12 cellular contexts compared by ENCODE assay signal in genomic region chr5:139619861-139620260, GRCh38.
"Had no signal": no experiment of that assay in that cellular context is flagged by ENCODE, and none has a peak within 500 bp of the region (broad histone marks: within the 10 kb centered on the region; RNA-seq: fewer than 3 reads in every experiment).

No MANE protein-coding gene starts in this region.

- ATAC-seq: gastrocnemius medialis, heart right ventricle, left cardiac atrium, lower lobe of right lung, pancreas had no signal

- H3K4me3 ChIP-seq: dorsolateral prefrontal cortex, gastrocnemius medialis, heart right ventricle, lower lobe of right lung, pancreas, sigmoid colon, spleen had no signal

- DNase-seq: activated CD4-positive, alpha-beta T cell treated with anti-CD3 and anti-CD28 coated beads, Interleukin-2, amount 50 U/mL, for 4 hours; activated CD4-positive, CD25-positive, alpha-beta regulatory T cell; dorsolateral prefrontal cortex; erythroblast; gastrocnemius medialis; heart right ventricle; left cardiac atrium; lower lobe of right lung; pancreas; sigmoid colon; spleen had no signal

- H3K4me1 ChIP-seq: gastrocnemius medialis, lower lobe of right lung, pancreas, spleen had no signal

- H3K4me1 Mint-ChIP-seq: mesothelial cell of epicardium had no signal

- H3K27ac ChIP-seq: gastrocnemius medialis, lower lobe of right lung, pancreas, sigmoid colon had no signal

- H3K4me3 Mint-ChIP-seq: mesothelial cell of epicardium had no signal

- H3K9me3 Mint-ChIP-seq: mesothelial cell of epicardium had no signal

- H3K9me3 ChIP-seq: gastrocnemius medialis, heart right ventricle, lower lobe of right lung, pancreas, sigmoid colon, spleen had no signal

- H3K27ac Mint-ChIP-seq: mesothelial cell of epicardium had no signal
